ENCODE assay signal across 11 cellular contexts in genomic region chr12:53994268-53994690, GRCh38. TPM values are rescaled to one million over a fixed set of nuclear protein-coding genes. Genes with fewer than 3 reads are reported as not detected.
DNase-seq lines count a peak whose midpoint lies in the region; ATAC-seq lines count a peak whose summit lies in the region.
"Had no signal": no experiment of that assay in that cellular context is flagged by ENCODE, and none has a peak within 500 bp of the region (broad histone marks: within the 10 kb centered on the region; RNA-seq: fewer than 3 reads in every experiment).

No MANE protein-coding gene starts in this region.

- peak overlapping the region; percentile 65 to 92 for H3K4me3 Mint-ChIP-seq in activated T-cell treated with anti-CD3 and anti-CD28 coated beads, Interleukin-2, amount 50 U/mL, for 72 hours
- H3K4me3 Mint-ChIP-seq in activated naive CD8-positive, alpha-beta T cell treated with anti-CD3 and anti-CD28 coated beads for 36 hours = peak overlapping the region; percentile 29
- H3K4me3 Mint-ChIP-seq in stimulated activated naive B cell treated with anti-CD40 and anti-IgM and Interleukin-4, amounts not matched to agents 10 μg/mL and 1 μg/mL and 100 μg/mL, for 72 hours = peak overlapping the region; percentile 61 to 65

- H3K9me3 Mint-ChIP-seq in activated T-cell treated with anti-CD3 and anti-CD28 coated beads, Interleukin-2, amount 50 U/mL, for 72 hours = no peaks in the 10 kb centered on the region
- no peaks in the 10 kb centered on the region for H3K9me3 Mint-ChIP-seq in activated naive CD8-positive, alpha-beta T cell treated with anti-CD3 and anti-CD28 coated beads for 36 hours
- H3K9me3 Mint-ChIP-seq in stimulated activated naive B cell treated with anti-CD40 and anti-IgM and Interleukin-4, amounts not matched to agents 10 μg/mL and 1 μg/mL and 100 μg/mL, for 72 hours = peaks cover 1 to 3% of the 10 kb centered on the region in 2 donors

- DNase-seq in activated T-cell treated with anti-CD3 and anti-CD28 coated beads, Interleukin-2, amount 50 U/mL, for 72 hours = no peak
- DNase-seq in activated T-cell treated with anti-CD3 and anti-CD28 coated beads, Interleukin-2, amount 50 U/mL, for 48 hours = no peak
- no peak for DNase-seq in activated naive CD8-positive, alpha-beta T cell treated with anti-CD3 and anti-CD28 coated beads for 36 hours
- DNase-seq in left lobe of liver (ENCODE audit: low spot score) (no peak), mucosa of gallbladder (ENCODE audit: low spot score) (no peak), DMS 273 treated with DMSO at 0.1 percent for 48 hours (lab: John Stamatoyannopoulos, UW) (no peak)
- no peak for DNase-seq in stimulated activated naive B cell treated with anti-CD40 and anti-IgM and Interleukin-4, amounts not matched to agents 10 μg/mL and 1 μg/mL and 100 μg/mL, for 72 hours
- DNase-seq: adrenal gland, BE2C, NCI-H748 treated with DMSO at 0.1 percent for 48 hours had no signal

- peaks cover 0 to 3% of the 10 kb centered on the region in 2 donors for H3K36me3 Mint-ChIP-seq in activated T-cell treated with anti-CD3 and anti-CD28 coated beads, Interleukin-2, amount 50 U/mL, for 72 hours (ENCODE audit: insufficient read depth in 2 of 2)
- peaks cover 3% of the 10 kb centered on the region for H3K36me3 Mint-ChIP-seq in activated naive CD8-positive, alpha-beta T cell treated with anti-CD3 and anti-CD28 coated beads for 36 hours
- peaks cover 4 to 5% of the 10 kb centered on the region in 2 donors for H3K36me3 Mint-ChIP-seq in stimulated activated naive B cell treated with anti-CD40 and anti-IgM and Interleukin-4, amounts not matched to agents 10 μg/mL and 1 μg/mL and 100 μg/mL, for 72 hours

- H3K27me3 Mint-ChIP-seq in activated T-cell treated with anti-CD3 and anti-CD28 coated beads, Interleukin-2, amount 50 U/mL, for 72 hours (ENCODE audit: low read depth) = peaks cover 97% of the 10 kb centered on the region
- peaks cover 98% of the 10 kb centered on the region for H3K27me3 Mint-ChIP-seq in activated naive CD8-positive, alpha-beta T cell treated with anti-CD3 and anti-CD28 coated beads for 36 hours
- H3K27me3 Mint-ChIP-seq in stimulated activated naive B cell treated with anti-CD40 and anti-IgM and Interleukin-4, amounts not matched to agents 10 μg/mL and 1 μg/mL and 100 μg/mL, for 72 hours = peaks cover 83 to 95% of the 10 kb centered on the region in 2 donors

- peak overlapping the region; percentile 41 for H3K27ac Mint-ChIP-seq in activated T-cell treated with anti-CD3 and anti-CD28 coated beads, Interleukin-2, amount 50 U/mL, for 72 hours
- no peak overlapping the region for H3K27ac Mint-ChIP-seq in activated naive CD8-positive, alpha-beta T cell treated with anti-CD3 and anti-CD28 coated beads for 36 hours
- peak overlapping the region; percentile 91 for H3K27ac Mint-ChIP-seq in stimulated activated naive B cell treated with anti-CD40 and anti-IgM and Interleukin-4, amounts not matched to agents 10 μg/mL and 1 μg/mL and 100 μg/mL, for 72 hours

- peaks cover 71% of the 10 kb centered on the region for H3K4me1 Mint-ChIP-seq in activated T-cell treated with anti-CD3 and anti-CD28 coated beads, Interleukin-2, amount 50 U/mL, for 72 hours (ENCODE audit: low read depth)
- peaks cover 44% of the 10 kb centered on the region for H3K4me1 Mint-ChIP-seq in activated naive CD8-positive, alpha-beta T cell treated with anti-CD3 and anti-CD28 coated beads for 36 hours
- H3K4me1 Mint-ChIP-seq in stimulated activated naive B cell treated with anti-CD40 and anti-IgM and Interleukin-4, amounts not matched to agents 10 μg/mL and 1 μg/mL and 100 μg/mL, for 72 hours = peaks cover 36 to 68% of the 10 kb centered on the region in 2 donors

- ATAC-seq in activated T-cell treated with anti-CD3 and anti-CD28 coated beads, Interleukin-2, amount 50 U/mL, for 72 hours (replicated peaks in 1 of 2) = no peak
- ATAC-seq in left lobe of liver = peak; percentile 14
- ATAC-seq in stimulated activated naive B cell treated with anti-CD40 and anti-IgM and Interleukin-4, amounts not matched to agents 10 μg/mL and 1 μg/mL and 100 μg/mL, for 72 hours (replicated peaks) = no peak
- ATAC-seq in HG03378 (IDR thresholded peaks at IDR 0.05; ENCODE audit: unreplicated experiment) = no peak

RNA-seq across cellular contexts. Expression of gene HOXC9, which starts 5.7 kb away (rescaled TPM):
- total RNA-seq in activated T-cell treated with anti-CD3 and anti-CD28 coated beads, Interleukin-2, amount 50 U/mL, for 72 hours = not detected
- total RNA-seq in activated naive CD8-positive, alpha-beta T cell treated with anti-CD3 and anti-CD28 coated beads for 36 hours = not detected
- total RNA-seq in left lobe of liver = not detected
- total RNA-seq in mucosa of gallbladder = not detected

RNA-seq across cellular contexts. Expression of gene HOXC10, which starts 9.3 kb away (rescaled TPM):
- total RNA-seq in activated T-cell treated with anti-CD3 and anti-CD28 coated beads, Interleukin-2, amount 50 U/mL, for 72 hours = not detected
- total RNA-seq in activated naive CD8-positive, alpha-beta T cell treated with anti-CD3 and anti-CD28 coated beads for 36 hours = not detected
- total RNA-seq in left lobe of liver = 0.33 TPM
- total RNA-seq in mucosa of gallbladder = not detected

RNA-seq across cellular contexts. Expression of gene HOXC8, which starts 14.5 kb away (rescaled TPM):
- not detected for total RNA-seq in activated T-cell treated with anti-CD3 and anti-CD28 coated beads, Interleukin-2, amount 50 U/mL, for 72 hours
- total RNA-seq in activated naive CD8-positive, alpha-beta T cell treated with anti-CD3 and anti-CD28 coated beads for 36 hours = not detected
- not detected for total RNA-seq in left lobe of liver
- total RNA-seq in mucosa of gallbladder = not detected

RNA-seq across cellular contexts. Expression of gene HOTAIR, which starts 19.5 kb away (rescaled TPM):
- total RNA-seq in activated T-cell treated with anti-CD3 and anti-CD28 coated beads, Interleukin-2, amount 50 U/mL, for 72 hours = not detected
- not detected for total RNA-seq in activated naive CD8-positive, alpha-beta T cell treated with anti-CD3 and anti-CD28 coated beads for 36 hours
- total RNA-seq in left lobe of liver (not detected), mucosa of gallbladder (not detected)
- total RNA-seq: adrenal gland had no signal

RNA-seq across cellular contexts. Expression of gene HOXC11, which starts 21.4 kb away (rescaled TPM):
- total RNA-seq in activated T-cell treated with anti-CD3 and anti-CD28 coated beads, Interleukin-2, amount 50 U/mL, for 72 hours = not detected
- total RNA-seq in activated naive CD8-positive, alpha-beta T cell treated with anti-CD3 and anti-CD28 coated beads for 36 hours = not detected
- not detected for total RNA-seq in left lobe of liver
- total RNA-seq in mucosa of gallbladder = not detected
- total RNA-seq: adrenal gland had no signal
